8 cellular contexts compared by ENCODE assay signal in genomic region chr10:11617233-11617632, GRCh38.
"Had no signal": no experiment of that assay in that cellular context is flagged by ENCODE, and none has a peak within 500 bp of the region (broad histone marks: within the 10 kb centered on the region; RNA-seq: fewer than 3 reads in every experiment).

No MANE protein-coding gene starts in this region.

- FAIRE-seq: G401.6, GM12878, GM12891, GM12892, GM18507, GM19239 had no signal

- H3K4me3 ChIP-seq: GM12878 had no signal

- DNase-seq: GDM1, GF-D8 had no signal

- ATAC-seq: GM12878 had no signal
